ENCODE assay signal across 25 cellular contexts in genomic region chr1:234217316-234217840, GRCh38.
DNase-seq lines count a peak whose midpoint lies in the region; ATAC-seq, FAIRE-seq and TF ChIP-seq lines count a peak whose summit lies in the region.
"Had no signal": no experiment of that assay in that cellular context is flagged by ENCODE, and none has a peak within 500 bp of the region (broad histone marks: within the 10 kb centered on the region; RNA-seq: fewer than 3 reads in every experiment).

No MANE protein-coding gene starts in this region.

- H3K9me3 Mint-ChIP-seq in activated T-helper 1 cell treated with anti-CD3 and anti-CD28 coated beads, Interleukin-12 subunit alpha, Interleukin-12 subunit beta, Interleukin-2, Interleukin-4 antibody, amounts not matched to agents 30 ng/mL and 10 ng/mL and 1 ng/mL, durations not matched to agents 14 hours and 24 hours and 36 hours = no peaks in the 10 kb centered on the region
- no peaks in the 10 kb centered on the region for H3K9me3 Mint-ChIP-seq in Caco-2 (ENCODE audit: unreplicated experiment)

- H3K4me3 Mint-ChIP-seq in activated T-helper 1 cell treated with anti-CD3 and anti-CD28 coated beads, Interleukin-12 subunit alpha, Interleukin-12 subunit beta, Interleukin-2, Interleukin-4 antibody, amounts not matched to agents 30 ng/mL and 10 ng/mL and 1 ng/mL, durations not matched to agents 14 hours and 24 hours and 36 hours = peak overlapping the region; percentile 9
- no peak overlapping the region for H3K4me3 Mint-ChIP-seq in Caco-2 (ENCODE audit: unreplicated experiment)

- H3K27me3 Mint-ChIP-seq in activated T-helper 1 cell treated with anti-CD3 and anti-CD28 coated beads, Interleukin-12 subunit alpha, Interleukin-12 subunit beta, Interleukin-2, Interleukin-4 antibody, amounts not matched to agents 30 ng/mL and 10 ng/mL and 1 ng/mL, durations not matched to agents 14 hours and 24 hours and 36 hours (ENCODE audit: insufficient read depth) = peaks cover 6% of the 10 kb centered on the region
- H3K27me3 Mint-ChIP-seq in Caco-2 (ENCODE audit: insufficient read depth, unreplicated experiment) = peaks cover 13% of the 10 kb centered on the region

- H3K27me3 ChIP-seq in A673 (replicated peaks; ENCODE audit: insufficient read depth, low read depth, low read length, poor library complexity) (no peaks in the 10 kb centered on the region), Caco-2 (replicated peaks; ENCODE audit: control insufficient read depth, insufficient read depth, low read length) (peaks cover 7% of the 10 kb centered on the region)
- H3K27me3 ChIP-seq: gastrocnemius medialis had no signal

- ATAC-seq in HG03460 (IDR thresholded peaks at IDR 0.05; ENCODE audit: unreplicated experiment) (no peak), HG03108 (IDR thresholded peaks at IDR 0.05; ENCODE audit: unreplicated experiment) (no peak)
- ATAC-seq: activated CD4-positive, CD25-positive, alpha-beta regulatory T cell treated with anti-CD3 and anti-CD28 coated beads, Interleukin-2, amount 50 U/mL, for 24 hours; gastrocnemius medialis; HCT116; psoas muscle had no signal

- H3K9me3 ChIP-seq in A673 (ENCODE audit: low read depth, low read length, poor library complexity, severe bottlenecking) = no peaks in the 10 kb centered on the region
- no peaks in the 10 kb centered on the region for H3K9me3 ChIP-seq in Caco-2
- H3K9me3 ChIP-seq: BLaER1 treated with 17β-estradiol and CSF1 and Interleukin-3, amounts not matched to agents 10 nM and 100 nM; gastrocnemius medialis; psoas muscle had no signal

- peak; percentile 59 for FAIRE-seq in GM18507 (lab: Jason Lieb, UNC)
- FAIRE-seq: endometrium had no signal

- H3K36me3 Mint-ChIP-seq in activated T-helper 1 cell treated with anti-CD3 and anti-CD28 coated beads, Interleukin-12 subunit alpha, Interleukin-12 subunit beta, Interleukin-2, Interleukin-4 antibody, amounts not matched to agents 30 ng/mL and 10 ng/mL and 1 ng/mL, durations not matched to agents 14 hours and 24 hours and 36 hours (ENCODE audit: low read depth) = peaks cover 2% of the 10 kb centered on the region
- no peaks in the 10 kb centered on the region for H3K36me3 Mint-ChIP-seq in Caco-2 (ENCODE audit: insufficient read depth, unreplicated experiment)

- H3K27ac Mint-ChIP-seq in activated T-helper 1 cell treated with anti-CD3 and anti-CD28 coated beads, Interleukin-12 subunit alpha, Interleukin-12 subunit beta, Interleukin-2, Interleukin-4 antibody, amounts not matched to agents 30 ng/mL and 10 ng/mL and 1 ng/mL, durations not matched to agents 14 hours and 24 hours and 36 hours = peak overlapping the region; percentile 20
- no peak overlapping the region for H3K27ac Mint-ChIP-seq in Caco-2 (ENCODE audit: unreplicated experiment)

- intact Hi-C loops in A673 (cut with micrococcal nuclease; ENCODE audit: unreplicated experiment) = no loop called here
- intact Hi-C loops in activated T-helper 1 cell treated with anti-CD3 and anti-CD28 coated beads, Interleukin-12 subunit alpha, Interleukin-12 subunit beta, Interleukin-2, Interleukin-4 antibody, amounts not matched to agents 30 ng/mL and 10 ng/mL and 1 ng/mL, durations not matched to agents 14 hours and 24 hours and 36 hours (cut with micrococcal nuclease) = loop anchor here (2.0 to 10.0 kb wide), 2 partner anchors 53 to 187 kb away; no protein-coding TSS in a partner anchor
- intact Hi-C loops in Caco-2 (cut with micrococcal nuclease; ENCODE audit: unreplicated experiment) = no loop called here

- POLR2A ChIA-PET in A673 (lab: Charles Lee; ENCODE audit: low non-redundant PET) (interaction anchor here (0.5 kb wide), 1 partner anchor 984 kb away, joined by 6 read pairs; no protein-coding TSS in a partner anchor), Caco-2 (lab: Charles Lee) (no interaction called here)

- peaks cover 36% of the 10 kb centered on the region for H3K4me1 ChIP-seq in A673 (ENCODE audit: insufficient read depth, low read length, poor library complexity, severe bottlenecking)
- H3K4me1 ChIP-seq in Caco-2 = no peaks in the 10 kb centered on the region
- H3K4me1 ChIP-seq: psoas muscle had no signal

- H3K27ac ChIP-seq in A673 (ENCODE audit: low read depth, low read length, poor library complexity, severe bottlenecking) = peak overlapping the region; percentile 39
- H3K27ac ChIP-seq: BLaER1 treated with 17β-estradiol and CSF1 and Interleukin-3, amounts not matched to agents 10 nM and 100 nM; gastrocnemius medialis; psoas muscle had no signal

- BruUV-seq in A673 (replicated peaks; lab: Mats Ljungman, UMichigan) = no TSS peak
- no TSS peak for BruUV-seq in Caco-2 (replicated peaks; lab: Mats Ljungman, UMichigan)

- H3K4me3 ChIP-seq in A673 (ENCODE audit: low read depth, low read length, poor library complexity, severe bottlenecking) = peak overlapping the region; percentile 83
- H3K4me3 ChIP-seq in Caco-2 (ENCODE audit: low read depth, low read length) = no peak overlapping the region
- H3K4me3 ChIP-seq: BLaER1 treated with 17β-estradiol and CSF1 and Interleukin-3, amounts not matched to agents 10 nM and 100 nM; gastrocnemius medialis; MG63; psoas muscle had no signal

- H3K36me3 ChIP-seq in A673 (ENCODE audit: insufficient read depth, low read length, poor library complexity, severe bottlenecking) (peaks cover 16% of the 10 kb centered on the region), Caco-2 (ENCODE audit: control insufficient read depth, insufficient read depth, low read length) (no peaks in the 10 kb centered on the region)
- H3K36me3 ChIP-seq: BLaER1 treated with 17β-estradiol and CSF1 and Interleukin-3, amounts not matched to agents 10 nM and 100 nM; gastrocnemius medialis; MG63 had no signal

- DNase-seq in A673 (ENCODE audit: low spot score) (no peak), GM18507 (ENCODE audit: extremely low spot score, insufficient read length, low read depth) (no peak), islet precursor cell (peak; percentile 9), Caco-2 (no peak)
- no peak for DNase-seq in activated T-helper 1 cell treated with anti-CD3 and anti-CD28 coated beads, Interleukin-12 subunit alpha, Interleukin-12 subunit beta, Interleukin-2, Interleukin-4 antibody, amounts not matched to agents 30 ng/mL and 10 ng/mL and 1 ng/mL, durations not matched to agents 14 hours and 24 hours and 36 hours (ENCODE audit: low spot score)
- DNase-seq: activated naive CD4-positive, alpha-beta T cell treated with anti-CD3 and anti-CD28 coated beads, Interleukin-2, amount 50 U/mL, for 16 hours; aorta; COR-L47; DMS79 treated with DMSO at 0.1 percent for 48 hours; gastrocnemius medialis; mesendoderm; MG63; NCI-H1105 treated with DMSO at 0.1 percent for 48 hours; NCI-H2081; NCI-H226; NCI-H69; psoas muscle; stimulated activated CD4-positive, alpha-beta T cell treated with anti-CD3 and anti-CD28 coated beads, Interleukin-15, amount 100 ng/mL, for 24 hours; trophoblast cell had no signal

- peaks cover 35% of the 10 kb centered on the region for H3K4me1 Mint-ChIP-seq in activated T-helper 1 cell treated with anti-CD3 and anti-CD28 coated beads, Interleukin-12 subunit alpha, Interleukin-12 subunit beta, Interleukin-2, Interleukin-4 antibody, amounts not matched to agents 30 ng/mL and 10 ng/mL and 1 ng/mL, durations not matched to agents 14 hours and 24 hours and 36 hours (ENCODE audit: low read depth)
- H3K4me1 Mint-ChIP-seq in Caco-2 (ENCODE audit: low read depth, unreplicated experiment) = no peaks in the 10 kb centered on the region

- CTCF ChIA-PET in A673 (lab: Charles Lee) = interaction anchor here (0.6 kb wide), 1 partner anchor 104 kb away, joined by 3 read pairs; no protein-coding TSS in a partner anchor
- CTCF ChIA-PET in Caco-2 (lab: Charles Lee) = no interaction called here

- TF ChIP-seq CTCF in A673 (conservative IDR thresholded peaks at IDR 0.05; ENCODE audit: low read depth, low read length) = no peak
- TF ChIP-seq CTCF in Caco-2 (IDR thresholded peaks at IDR 0.05; ENCODE audit: insufficient read depth in 1 of 2, low read depth in 1 of 2, low read length in 1 of 2, severe bottlenecking in 1 of 2, unreplicated experiment in 1 of 2) = no peak
